22 cellular contexts compared by ENCODE assay signal in the genomic region with DNA sequence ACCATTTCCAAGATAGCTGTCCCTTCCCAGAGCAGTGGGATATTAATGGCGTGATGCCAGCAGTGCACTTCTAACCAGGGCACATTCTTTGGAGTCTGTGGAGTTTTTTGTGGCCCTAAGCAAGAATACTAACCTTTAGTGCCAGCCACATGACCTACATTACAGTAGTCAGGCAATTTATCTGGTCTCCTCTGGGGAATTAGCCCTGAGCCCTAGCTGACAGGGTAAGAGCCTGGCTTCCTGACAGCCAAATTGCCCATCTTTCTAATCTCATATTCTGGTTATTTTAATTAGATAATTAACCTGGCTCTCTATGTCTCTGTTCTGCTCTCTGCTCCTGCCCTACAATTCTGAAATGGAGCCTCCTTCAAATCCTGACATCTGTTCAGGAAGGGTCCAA. TPM values are rescaled to one million over a fixed set of nuclear protein-coding genes. Genes with fewer than 3 reads are reported as not detected.
DNase-seq lines count a peak whose midpoint lies in the region; ATAC-seq lines count a peak whose summit lies in the region.
"Had no signal": no experiment of that assay in that cellular context is flagged by ENCODE, and none has a peak within 500 bp of the region (broad histone marks: within the 10 kb centered on the region; RNA-seq: fewer than 3 reads in every experiment).

No MANE protein-coding gene starts in this region.

- peaks cover 3% of the 10 kb centered on the region for H3K36me3 Mint-ChIP-seq in effector memory CD8-positive, alpha-beta T cell (ENCODE audit: insufficient read depth)
- no peaks in the 10 kb centered on the region for H3K36me3 Mint-ChIP-seq in activated naive CD8-positive, alpha-beta T cell treated with anti-CD3 and anti-CD28 coated beads, Interleukin-2, amount 50 U/mL, for 24 hours (ENCODE audit: low read depth)
- H3K36me3 Mint-ChIP-seq: IgD-negative memory B cell had no signal

- no peak overlapping the region for H2AFZ ChIP-seq in Karpas-422 (ENCODE audit: low read length)

- DNase-seq in DMS 273 (lab: John Stamatoyannopoulos, UW; ENCODE audit: unreplicated experiment) = peak; percentile 13
- no peak for DNase-seq in DMS 273 treated with DMSO at 0.1 percent for 48 hours (lab: John Stamatoyannopoulos, UW)
- peak; percentile 42 for DNase-seq in Karpas-422
- peak; percentile 79 for DNase-seq in SK-N-DZ (ENCODE audit: low spot score)
- DNase-seq in foreskin melanocyte = peak; percentile 4
- no peak for DNase-seq in effector memory CD8-positive, alpha-beta T cell
- no peak for DNase-seq in activated naive CD8-positive, alpha-beta T cell treated with anti-CD3 and anti-CD28 coated beads, Interleukin-2, amount 50 U/mL, for 24 hours
- DNase-seq in stimulated activated CD4-positive, alpha-beta T cell treated with anti-CD3 and anti-CD28 coated beads, Interleukin-15, amount 100 ng/mL, for 24 hours = no peak
- DNase-seq: CD8-positive, alpha-beta memory T cell; NCI-H1092; NCI-H1417 treated with DMSO at 0.1 percent for 48 hours; NCI-H187 treated with DMSO at 0.1 percent for 48 hours; NCI-H446 treated with DMSO at 0.1 percent for 48 hours; RPMI8226; SHP77 had no signal

- no peak overlapping the region for H3K4me2 ChIP-seq in Karpas-422 (ENCODE audit: low read depth, low read length, poor library complexity, severe bottlenecking)
- H3K4me2 ChIP-seq: KMS-11 had no signal

- H3K27ac Mint-ChIP-seq in effector memory CD8-positive, alpha-beta T cell = peak overlapping the region in 1 of 2 donors; percentile 85
- no peak overlapping the region for H3K27ac Mint-ChIP-seq in activated naive CD8-positive, alpha-beta T cell treated with anti-CD3 and anti-CD28 coated beads, Interleukin-2, amount 50 U/mL, for 24 hours
- H3K27ac Mint-ChIP-seq: B cell had no signal

- peaks cover 0 to 1% of the 10 kb centered on the region in 2 donors for H3K4me1 Mint-ChIP-seq in effector memory CD8-positive, alpha-beta T cell (ENCODE audit: low read depth in 2 of 2)
- H3K4me1 Mint-ChIP-seq in activated naive CD8-positive, alpha-beta T cell treated with anti-CD3 and anti-CD28 coated beads, Interleukin-2, amount 50 U/mL, for 24 hours = peaks cover 6% of the 10 kb centered on the region

- H3K36me3 ChIP-seq in Karpas-422 (ENCODE audit: insufficient read depth, low read length) = no peaks in the 10 kb centered on the region

- no peaks in the 10 kb centered on the region for H3K79me2 ChIP-seq in Karpas-422 (ENCODE audit: low read length)

- no peaks in the 10 kb centered on the region for H3K9me2 ChIP-seq in Karpas-422 (replicated peaks; ENCODE audit: insufficient read depth, low read length)

- no peak for ATAC-seq in effector memory CD8-positive, alpha-beta T cell (replicated peaks)
- no peak for ATAC-seq in activated naive CD8-positive, alpha-beta T cell treated with anti-CD3 and anti-CD28 coated beads, Interleukin-2, amount 50 U/mL, for 24 hours

- H3K27ac ChIP-seq in Karpas-422 (ENCODE audit: low read length) = no peak overlapping the region
- H3K27ac ChIP-seq: 22Rv1, HL-60, KMS-11, SK-N-MC had no signal

- no peak overlapping the region for H3K4me3 ChIP-seq in Karpas-422 (ENCODE audit: low read length)
- H3K4me3 ChIP-seq: SK-N-MC had no signal

- H3K9ac ChIP-seq in Karpas-422 (ENCODE audit: low read length) = no peak overlapping the region
- H3K9ac ChIP-seq: KMS-11 had no signal

- H3K9me3 ChIP-seq in Karpas-422 (ENCODE audit: low read length) = no peaks in the 10 kb centered on the region

- no peaks in the 10 kb centered on the region for H3K27me3 Mint-ChIP-seq in effector memory CD8-positive, alpha-beta T cell
- H3K27me3 Mint-ChIP-seq in activated naive CD8-positive, alpha-beta T cell treated with anti-CD3 and anti-CD28 coated beads, Interleukin-2, amount 50 U/mL, for 24 hours = no peaks in the 10 kb centered on the region
- H3K27me3 Mint-ChIP-seq: B cell; CD8-positive, alpha-beta memory T cell; IgD-negative memory B cell had no signal

- no peak overlapping the region for H3K4me3 Mint-ChIP-seq in effector memory CD8-positive, alpha-beta T cell
- no peak overlapping the region for H3K4me3 Mint-ChIP-seq in activated naive CD8-positive, alpha-beta T cell treated with anti-CD3 and anti-CD28 coated beads, Interleukin-2, amount 50 U/mL, for 24 hours
- H3K4me3 Mint-ChIP-seq: B cell, CD14-positive monocyte had no signal

- no peaks in the 10 kb centered on the region for H3K27me3 ChIP-seq in Karpas-422 (ENCODE audit: low read length)

- H3K4me1 ChIP-seq in Karpas-422 (ENCODE audit: low read length) = peaks cover 14% of the 10 kb centered on the region

- H4K20me1 ChIP-seq in Karpas-422 (ENCODE audit: insufficient read depth, low read depth, low read length) = no peaks in the 10 kb centered on the region

- H3K9me3 Mint-ChIP-seq in effector memory CD8-positive, alpha-beta T cell = no peaks in the 10 kb centered on the region
- no peaks in the 10 kb centered on the region for H3K9me3 Mint-ChIP-seq in activated naive CD8-positive, alpha-beta T cell treated with anti-CD3 and anti-CD28 coated beads, Interleukin-2, amount 50 U/mL, for 24 hours
- H3K9me3 Mint-ChIP-seq: CD8-positive, alpha-beta memory T cell; IgD-negative memory B cell had no signal

RNA-seq across cellular contexts. Expression of a gene that starts 5.2 kb away (rescaled TPM):
- total RNA-seq in Karpas-422 (2014; rRNA removed; shearing (Covaris generic); ENCODE audit: low replicate concordance) = 2.1 TPM in 1 of 2 replicates, not detected in the other
- 1.9 and 2.1 TPM in 2 replicates for polyA plus RNA-seq in SK-N-DZ (2014; cell fraction: cytosol; rRNA removed)
- polyA plus RNA-seq in SK-N-DZ (2014; cell fraction: nucleus; rRNA removed) = 0.37 and 1.4 TPM in 2 replicates
- polyA plus RNA-seq: CD14-positive monocyte; CD8-positive, alpha-beta memory T cell; IgD-negative memory B cell had no signal

RNA-seq across cellular contexts. Expression of a gene that starts 5.4 kb away (rescaled TPM):
- total RNA-seq in Karpas-422 (2014; rRNA removed; shearing (Covaris generic); ENCODE audit: low replicate concordance) = 6.4 and 16.8 TPM in 2 replicates
- 13.0 and 30.7 TPM in 2 replicates for polyA plus RNA-seq in SK-N-DZ (2014; cell fraction: cytosol; rRNA removed)
- 22.4 and 48.0 TPM in 2 replicates for polyA plus RNA-seq in SK-N-DZ (2014; cell fraction: nucleus; rRNA removed)

RNA-seq across cellular contexts. Expression of a gene that starts 33.3 kb away (rescaled TPM):
- total RNA-seq in Karpas-422 (2014; rRNA removed; shearing (Covaris generic); ENCODE audit: low replicate concordance) = 3.4 and 13.5 TPM in 2 replicates
- polyA plus RNA-seq in SK-N-DZ (2014; cell fraction: cytosol; rRNA removed) = 17.5 and 19.9 TPM in 2 replicates
- polyA plus RNA-seq in SK-N-DZ (2014; cell fraction: nucleus; rRNA removed) = 38.0 and 40.3 TPM in 2 replicates
- polyA plus RNA-seq: CD8-positive, alpha-beta memory T cell had no signal

RNA-seq across cellular contexts. Expression of a gene that starts 41.8 kb away (rescaled TPM):
- total RNA-seq in Karpas-422 (2014; rRNA removed; shearing (Covaris generic); ENCODE audit: low replicate concordance) = 181 and 285 TPM in 2 replicates
- polyA plus RNA-seq in SK-N-DZ (2014; cell fraction: cytosol; rRNA removed) = 193 and 230 TPM in 2 replicates
- polyA plus RNA-seq in SK-N-DZ (2014; cell fraction: nucleus; rRNA removed) = 152 and 208 TPM in 2 replicates

RNA-seq across cellular contexts. Expression of a gene that starts 57.0 kb away (rescaled TPM):
- total RNA-seq in Karpas-422 (2014; rRNA removed; shearing (Covaris generic); ENCODE audit: low replicate concordance) = 0.25 TPM in 1 of 2 replicates, not detected in the other
- polyA plus RNA-seq in SK-N-DZ (2014; cell fraction: cytosol; rRNA removed) = 0.31 TPM in 1 of 2 replicates, not detected in the other
- not detected in 2 replicates for polyA plus RNA-seq in SK-N-DZ (2014; cell fraction: nucleus; rRNA removed)
- total RNA-seq: B cell; CD8-positive, alpha-beta memory T cell had no signal
- polyA plus RNA-seq: CD8-positive, alpha-beta memory T cell; IgD-negative memory B cell had no signal

Comparison
In these comparisons a context has a peak if more than half of its experiments do, and no peak if none do; other contexts are left out.
1. DNase-seq: peak in DMS 273 (single experiment), Karpas-422 (single experiment), SK-N-DZ (single experiment) and foreskin melanocyte (single experiment); none in DMS 273 treated with DMSO at 0.1 percent for 48 hours (single experiment), effector memory CD8-positive, alpha-beta T cell (0 of 3), activated naive CD8-positive, alpha-beta T cell treated with anti-CD3 and anti-CD28 coated beads, Interleukin-2, amount 50 U/mL, for 24 hours (single experiment) and stimulated activated CD4-positive, alpha-beta T cell treated with anti-CD3 and anti-CD28 coated beads, Interleukin-15, amount 100 ng/mL, for 24 hours (single experiment).